20 cellular contexts compared by ENCODE assay signal in the genomic region with DNA sequence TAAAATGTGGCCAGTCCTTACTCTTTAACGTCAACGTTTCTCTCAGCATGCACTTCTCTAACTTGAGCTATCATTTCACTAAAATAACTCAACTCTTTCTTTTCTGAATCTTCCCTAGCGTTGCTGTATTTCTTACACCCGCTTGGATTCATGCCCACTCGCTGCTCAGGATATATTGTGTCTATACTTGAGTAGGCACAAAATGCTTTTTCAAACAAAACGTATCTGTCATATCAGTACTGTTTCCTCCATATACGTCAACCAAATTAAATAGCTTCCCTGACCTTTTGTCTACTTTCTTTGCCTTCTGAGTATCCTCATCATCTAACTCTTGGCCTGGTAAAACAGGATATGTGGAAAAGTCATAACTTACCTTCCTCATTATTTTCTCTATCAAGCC.
DNase-seq lines count a peak whose midpoint lies in the region; ATAC-seq lines count a peak whose summit lies in the region.
"Had no signal": no experiment of that assay in that cellular context is flagged by ENCODE, and none has a peak within 500 bp of the region (broad histone marks: within the 10 kb centered on the region; RNA-seq: fewer than 3 reads in every experiment).

No MANE protein-coding gene starts in this region.

- no peaks in the 10 kb centered on the region for H3K36me3 ChIP-seq in CD4-positive, CD25-positive, alpha-beta regulatory T cell (ENCODE audit: control insufficient read depth, insufficient read depth, low read length)
- H3K36me3 ChIP-seq: BLaER1 treated with 17β-estradiol and CSF1 and Interleukin-3, amounts not matched to agents 10 nM and 100 nM had no signal

- H3K27me3 ChIP-seq in CD4-positive, CD25-positive, alpha-beta regulatory T cell (ENCODE audit: control insufficient read depth, insufficient read depth, low read length), result no peaks in the 10 kb centered on the region
- H3K27me3 ChIP-seq: BE2C; BLaER1 treated with 17β-estradiol and CSF1 and Interleukin-3, amounts not matched to agents 10 nM and 100 nM had no signal

- no peak for DNase-seq in CD4-positive, CD25-positive, alpha-beta regulatory T cell
- DNase-seq in dermis blood vessel endothelial cell, result peak; percentile 48
- DNase-seq in lung microvascular endothelial cell (ENCODE audit: low read depth in 2 of 2), result peak; percentile 26 to 71
- no peak for DNase-seq in stimulated activated naive CD4-positive, alpha-beta T cell treated with Interleukin-2 at 50 U/mL for 16 hours (lab: John Stamatoyannopoulos, UW)
- no peak for DNase-seq in effector CD8-positive, alpha-beta T cell (lab: John Stamatoyannopoulos, UW)
- no peak for DNase-seq in COLO668 (lab: John Stamatoyannopoulos, UW; ENCODE audit: unreplicated experiment)
- DNase-seq: 8988T; ACHN; AML-193; BE2C; Caco-2; CD4-positive, alpha-beta memory T cell; DMS153; DND-41; GM23248; H7; HCEC 1CT had no signal

- H3K4me3 ChIP-seq in CD4-positive, CD25-positive, alpha-beta regulatory T cell (ENCODE audit: low read depth, low read length), result no peak overlapping the region
- H3K4me3 ChIP-seq: A549; BLaER1 treated with 17β-estradiol and CSF1 and Interleukin-3, amounts not matched to agents 10 nM and 100 nM; GM23248 had no signal

- H3K27me3 Mint-ChIP-seq in CD4-positive, CD25-positive, alpha-beta regulatory T cell, result no peaks in the 10 kb centered on the region
- H3K27me3 Mint-ChIP-seq: CD4-positive, alpha-beta memory T cell had no signal

- H3K27ac ChIP-seq in CD4-positive, CD25-positive, alpha-beta regulatory T cell (ENCODE audit: insufficient read depth, low read length, poor library complexity, severe bottlenecking), result peak overlapping the region; percentile 89
- H3K27ac ChIP-seq: A549; BLaER1 treated with 17β-estradiol and CSF1 and Interleukin-3, amounts not matched to agents 10 nM and 100 nM; GM23248 had no signal

- no peaks in the 10 kb centered on the region for H3K36me3 Mint-ChIP-seq in CD4-positive, CD25-positive, alpha-beta regulatory T cell
- H3K36me3 Mint-ChIP-seq: CD14-positive monocyte; CD4-positive, alpha-beta memory T cell had no signal

- no peak overlapping the region for H3K4me3 Mint-ChIP-seq in CD4-positive, CD25-positive, alpha-beta regulatory T cell
- H3K4me3 Mint-ChIP-seq: CD14-positive monocyte; CD4-positive, alpha-beta memory T cell had no signal

- no peaks in the 10 kb centered on the region for H3K9me3 Mint-ChIP-seq in CD4-positive, CD25-positive, alpha-beta regulatory T cell
- H3K9me3 Mint-ChIP-seq: CD14-positive monocyte; CD4-positive, alpha-beta memory T cell had no signal

- peaks cover 0 to 30% (median 22%) of the 10 kb centered on the region in 4 donors for H3K4me1 Mint-ChIP-seq in CD4-positive, CD25-positive, alpha-beta regulatory T cell

- H3K9me3 ChIP-seq in CD4-positive, CD25-positive, alpha-beta regulatory T cell (ENCODE audit: control insufficient read depth in 2 of 2, low read length in 2 of 2), result no peaks in the 10 kb centered on the region
- H3K9me3 ChIP-seq: A549, BE2C, Caco-2 had no signal

- ATAC-seq in CD4-positive, CD25-positive, alpha-beta regulatory T cell (ENCODE audit: low read depth in 2 of 2), result no peak
- ATAC-seq: A549 had no signal

- H3K27ac Mint-ChIP-seq in CD4-positive, CD25-positive, alpha-beta regulatory T cell, result no peak overlapping the region
- H3K27ac Mint-ChIP-seq: CD14-positive monocyte; CD4-positive, alpha-beta memory T cell had no signal

- peaks cover 50% of the 10 kb centered on the region for H3K4me1 ChIP-seq in CD4-positive, CD25-positive, alpha-beta regulatory T cell (ENCODE audit: control insufficient read depth, insufficient read depth, low read length, poor library complexity, severe bottlenecking)
- H3K4me1 ChIP-seq: Caco-2 had no signal

Comparison
In these comparisons a context has a peak if more than half of its experiments do, and no peak if none do; other contexts are left out.
1. DNase-seq: peak in dermis blood vessel endothelial cell (single experiment) and lung microvascular endothelial cell (2 of 2); none in CD4-positive, CD25-positive, alpha-beta regulatory T cell (0 of 3), stimulated activated naive CD4-positive, alpha-beta T cell treated with Interleukin-2 at 50 U/mL for 16 hours (single experiment), effector CD8-positive, alpha-beta T cell (single experiment) and COLO668 (single experiment).